ENCODE assay signal across 8 cellular contexts in the genomic region with DNA sequence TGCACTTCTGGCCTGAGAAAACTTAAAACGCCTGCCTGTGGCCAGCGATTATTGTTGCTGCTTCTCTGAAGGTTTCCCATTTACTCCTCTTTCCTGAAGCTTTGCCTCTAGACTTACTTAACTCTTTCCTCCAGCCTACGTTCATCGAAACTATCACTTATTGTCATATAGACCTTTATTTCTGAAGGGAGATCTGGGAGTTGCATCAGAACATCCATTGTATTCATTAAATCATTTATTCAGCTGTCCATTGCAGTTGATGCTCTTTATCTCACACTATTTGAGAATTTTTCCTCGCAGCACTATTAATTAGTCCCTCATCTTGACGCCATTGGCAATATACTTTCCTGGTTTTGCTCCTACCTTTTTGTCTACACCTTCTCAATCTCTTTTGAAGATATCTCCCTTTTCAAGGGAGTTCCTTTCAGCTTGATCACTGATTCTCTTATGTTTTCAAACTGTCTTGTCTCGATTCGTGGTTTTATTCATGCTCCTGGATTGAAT. TPM values are rescaled to one million over a fixed set of nuclear protein-coding genes. Genes with fewer than 3 reads are reported as not detected.
DNase-seq lines count a peak whose midpoint lies in the region; ATAC-seq and TF ChIP-seq lines count a peak whose summit lies in the region.

No MANE protein-coding gene starts in this region.

- TF ChIP-seq CTCF in DOHH2 (IDR thresholded peaks at IDR 0.05; ENCODE audit: low read depth, low read length, poor library complexity, severe bottlenecking) (no peak), RWPE2 (IDR thresholded peaks at IDR 0.05; ENCODE audit: poor library complexity, severe bottlenecking) (no peak), esophagus squamous epithelium (IDR thresholded peaks at IDR 0.05) (no peak), progenitor cell of endocrine pancreas (IDR thresholded peaks at IDR 0.05; ENCODE audit: unreplicated experiment) (no peak), GM10248 (IDR thresholded peaks at IDR 0.05; ENCODE audit: control extremely low read depth, extremely low read depth, low read depth, missing control alignments) (no peak)

- H3K27ac Mint-ChIP-seq in progenitor cell of endocrine pancreas, result peak overlapping the region; percentile 97

- H3K27me3 ChIP-seq in DOHH2 (ENCODE audit: control insufficient read depth, low read length), result no peaks in the 10 kb centered on the region
- H3K27me3 ChIP-seq in RWPE2 (ENCODE audit: insufficient read depth, poor library complexity, severe bottlenecking), result no peaks in the 10 kb centered on the region
- H3K27me3 ChIP-seq in esophagus squamous epithelium, result peaks cover 0 to 41% (median 0%) of the 10 kb centered on the region in 4 donors

- POLR2A ChIA-PET in GM10248 (lab: Yijun Ruan, JAX), result interaction anchor here (0.5 to 0.6 kb wide), 3 partner anchors 11 to 91 kb away, joined by 3 to 4 read pairs (median 3); no protein-coding TSS in a partner anchor

- peaks cover 2% of the 10 kb centered on the region for H3K4me1 Mint-ChIP-seq in progenitor cell of endocrine pancreas (ENCODE audit: low read depth)

- peaks cover 11% of the 10 kb centered on the region for H3F3A ChIP-seq in DOHH2 (ENCODE audit: control insufficient read depth, insufficient read depth)

- WGBS in esophagus squamous epithelium, 2 donors, result 48 to 55% methylated on average over 8 of the region's 8 CpGs

- H3K4me2 ChIP-seq in DOHH2 (ENCODE audit: low read length), result peak overlapping the region; percentile 80

- no peaks in the 10 kb centered on the region for H4K20me1 ChIP-seq in DOHH2 (ENCODE audit: control insufficient read depth, insufficient read depth, low read depth, low read length)

- CTCF ChIA-PET in GM10248 (lab: Yijun Ruan, JAX), result interaction anchor here (0.9 to 2.7 kb wide), 5 partner anchors 11 to 66 kb away, joined by 3 to 16 read pairs (median 4); no protein-coding TSS in a partner anchor

- H3K9me3 ChIP-seq in DOHH2 (ENCODE audit: control insufficient read depth, insufficient read depth, low read length) (peaks cover 25% of the 10 kb centered on the region), RWPE2 (ENCODE audit: severe bottlenecking) (no peaks in the 10 kb centered on the region), esophagus squamous epithelium (peaks cover 0 to 22% (median 21%) of the 10 kb centered on the region in 3 donors)

- H3K27ac ChIP-seq in DOHH2 (ENCODE audit: low read depth, low read length) (peak overlapping the region; percentile 90), RWPE2 (ENCODE audit: poor library complexity, severe bottlenecking) (peak overlapping the region; percentile 89), esophagus squamous epithelium (peak overlapping the region; percentile 88 to 98 (median 94))

- DNase-seq in RWPE2 (ENCODE audit: low spot score), result no peak
- DNase-seq in esophagus squamous epithelium (lab: John Stamatoyannopoulos, UW), result no peak
- DNase-seq in progenitor cell of endocrine pancreas (ENCODE audit: low spot score, unreplicated experiment), result no peak
- DNase-seq in GM10248 (ENCODE audit: extremely low spot score), result no peak
- no peak for DNase-seq in OCI-M2 (lab: John Stamatoyannopoulos, UW; ENCODE audit: unreplicated experiment)

- peaks cover 23% of the 10 kb centered on the region for H3K4me1 ChIP-seq in DOHH2 (ENCODE audit: control insufficient read depth, low read length)
- peaks cover 11% of the 10 kb centered on the region for H3K4me1 ChIP-seq in RWPE2 (ENCODE audit: insufficient read depth, poor library complexity, severe bottlenecking)
- peaks cover 0 to 25% (median 0%) of the 10 kb centered on the region in 3 donors for H3K4me1 ChIP-seq in esophagus squamous epithelium

- H3K36me3 Mint-ChIP-seq in progenitor cell of endocrine pancreas (ENCODE audit: insufficient read depth), result peaks cover 26% of the 10 kb centered on the region

- peaks cover 3% of the 10 kb centered on the region for H3K27me3 Mint-ChIP-seq in progenitor cell of endocrine pancreas

- H3K4me3 ChIP-seq in DOHH2 (ENCODE audit: low read length) (peak overlapping the region; percentile 82), RWPE2 (ENCODE audit: severe bottlenecking) (peak overlapping the region; percentile 49), esophagus squamous epithelium (peak overlapping the region; percentile 47 to 84 (median 66))

- no peak for TF ChIP-seq POLR2A in esophagus squamous epithelium (IDR thresholded peaks at IDR 0.05)

- intact Hi-C loops in esophagus squamous epithelium (cut with DNase I), result no loop called here

- H3K79me2 ChIP-seq in DOHH2 (ENCODE audit: control insufficient read depth, low read length), result peaks cover 34% of the 10 kb centered on the region

- no peaks in the 10 kb centered on the region for H3K9me2 ChIP-seq in DOHH2 (replicated peaks; ENCODE audit: control insufficient read depth, low read length)

- peak overlapping the region; percentile 80 for H3K4me3 Mint-ChIP-seq in progenitor cell of endocrine pancreas (ENCODE audit: low read depth)

- ATAC-seq in RWPE2 (ENCODE audit: low read depth) (no peak), HG02763 (IDR thresholded peaks at IDR 0.05; ENCODE audit: unreplicated experiment) (no peak), GM21717 (IDR thresholded peaks at IDR 0.05; ENCODE audit: unreplicated experiment) (no peak)

- peaks cover 34% of the 10 kb centered on the region for H3K9me3 Mint-ChIP-seq in progenitor cell of endocrine pancreas (ENCODE audit: low read depth)

- H3K36me3 ChIP-seq in DOHH2 (ENCODE audit: control insufficient read depth, low read length) (peaks cover 34% of the 10 kb centered on the region), RWPE2 (ENCODE audit: low read depth) (peaks cover 24% of the 10 kb centered on the region), esophagus squamous epithelium (peaks cover 0 to under 1% (median 0%) of the 10 kb centered on the region in 3 donors)

RNA-seq across cellular contexts. Expression of a gene that starts 0.7 kb away (rescaled TPM):
- total RNA-seq in esophagus squamous epithelium (1 to 10 TPM; 5.1 to 9.5 (median 5.6) TPM), progenitor cell of endocrine pancreas (10.4 and 10.8 TPM in 2 replicates)
